ENCODE assay signal across 9 cellular contexts in genomic region chr1:206923009-206923960, GRCh38. TPM values are rescaled to one million over a fixed set of nuclear protein-coding genes. Genes with fewer than 3 reads are reported as not detected.
DNase-seq lines count a peak whose midpoint lies in the region; ATAC-seq and TF ChIP-seq lines count a peak whose summit lies in the region.
"Had no signal": no experiment of that assay in that cellular context is flagged by ENCODE, and none has a peak within 500 bp of the region (broad histone marks: within the 10 kb centered on the region; RNA-seq: fewer than 3 reads in every experiment).

No MANE protein-coding gene starts in this region.

- ATAC-seq in GM18861 (IDR thresholded peaks at IDR 0.05; ENCODE audit: unreplicated experiment) (peak; percentile 48), HG02852 (IDR thresholded peaks at IDR 0.05; ENCODE audit: unreplicated experiment) (peak; percentile 67), omental fat pad (ENCODE audit: low FRiP score) (no peak)

- H3K4me1 Mint-ChIP-seq in chondrocyte (ENCODE audit: low read depth), result no peaks in the 10 kb centered on the region

- peak in 4 of 5 experiments; percentile 28 to 92 (median 64) for DNase-seq in T-helper 2 cell
- peak; percentile 31 for DNase-seq in dermis blood vessel endothelial cell
- DNase-seq in stimulated activated CD8-positive, alpha-beta memory T cell treated with anti-CD3 and anti-CD28 coated beads, Interleukin-4, amount 100 ng/mL, for 48 hours, result peak; percentile 78
- DNase-seq in omental fat pad (ENCODE audit: low spot score), result no peak
- DNase-seq in NCI-H1930 (lab: John Stamatoyannopoulos, UW), result no peak
- no peak for DNase-seq in chondrocyte (ENCODE audit: low spot score)

- no peaks in the 10 kb centered on the region for H3K27me3 Mint-ChIP-seq in chondrocyte (ENCODE audit: low read depth)

- no peak for TF ChIP-seq CTCF in omental fat pad (IDR thresholded peaks at IDR 0.05)
- no peak for TF ChIP-seq CTCF in chondrocyte (IDR thresholded peaks at IDR 0.05)

- no peak overlapping the region for H3K27ac Mint-ChIP-seq in chondrocyte (ENCODE audit: unreplicated experiment)

- H3K4me3 Mint-ChIP-seq in chondrocyte (ENCODE audit: unreplicated experiment), result no peak overlapping the region

- H3K36me3 Mint-ChIP-seq in chondrocyte (ENCODE audit: low read depth), result no peaks in the 10 kb centered on the region

- no peaks in the 10 kb centered on the region for H3K9me3 Mint-ChIP-seq in chondrocyte (ENCODE audit: low read depth)

RNA-seq across cellular contexts. Expression of gene FCMR, which starts 1.5 kb away (rescaled TPM):
- total RNA-seq in dermis blood vessel endothelial cell, result 0.17 TPM in 1 of 2 replicates, not detected in the other
- 10 to 100 TPM in 1 of 4 donors, 1 to 10 TPM in 3; 3.2 to 23.2 (median 9.0) TPM for total RNA-seq in omental fat pad
- total RNA-seq in chondrocyte, result not detected in 3 replicates

RNA-seq across cellular contexts. Expression of gene PIGR, which starts 23.0 kb away (rescaled TPM):
- total RNA-seq in dermis blood vessel endothelial cell, result under 0.01 TPM in 2 replicates
- total RNA-seq in omental fat pad, result under 1 TPM in 2 of 4 donors, not detected in 2; 0.24 to 0.44 TPM
- total RNA-seq in chondrocyte, result not detected in 3 replicates
- total RNA-seq: M059J had no signal

RNA-seq across cellular contexts. Expression of gene IL24, which starts 26.0 kb away (rescaled TPM):
- not detected in 2 replicates for total RNA-seq in dermis blood vessel endothelial cell
- 10 to 100 TPM in 1 of 4 donors, 1 to 10 TPM in 1, not detected in 2; 5.1 to 65.1 TPM for total RNA-seq in omental fat pad
- total RNA-seq in chondrocyte, result not detected in 3 replicates

RNA-seq across cellular contexts. Expression of gene FCAMR, which starts 47.0 kb away (rescaled TPM):
- not detected in 2 replicates for total RNA-seq in dermis blood vessel endothelial cell
- total RNA-seq in omental fat pad, result not detected
- not detected in 3 replicates for total RNA-seq in chondrocyte
- total RNA-seq: M059J had no signal

RNA-seq across cellular contexts. Expression of gene IL20, which starts 57.9 kb away (rescaled TPM):
- not detected in 2 replicates for total RNA-seq in dermis blood vessel endothelial cell
- 1 to 10 TPM in 2 of 4 donors, under 1 TPM in 1, not detected in 1; 0.82 to 8.6 (median 8.2) TPM for total RNA-seq in omental fat pad
- not detected in 3 replicates for total RNA-seq in chondrocyte
- total RNA-seq: M059J had no signal

Comparison
In these comparisons a context has a peak if more than half of its experiments do, and no peak if none do; other contexts are left out.
1. DNase-seq: peak in T-helper 2 cell (4 of 5), dermis blood vessel endothelial cell (single experiment) and stimulated activated CD8-positive, alpha-beta memory T cell treated with anti-CD3 and anti-CD28 coated beads, Interleukin-4, amount 100 ng/mL, for 48 hours (single experiment); none in omental fat pad (single experiment), NCI-H1930 (0 of 2) and chondrocyte (single experiment).